In genomic region chr2:20198001-20198400, GRCh38 we compare ENCODE assay signal across 12 cellular contexts. TPM values are rescaled to one million over a fixed set of nuclear protein-coding genes. Genes with fewer than 3 reads are reported as not detected.
A peak's percentile ranks its signal among the peaks of the same experiment; 100 is the strongest.
DNase-seq lines count a peak whose midpoint lies in the region; ATAC-seq and TF ChIP-seq lines count a peak whose summit lies in the region.
"Had no signal": no experiment of that assay in that cellular context is flagged by ENCODE, and none has a peak within 500 bp of the region (broad histone marks: within the 10 kb centered on the region; RNA-seq: fewer than 3 reads in every experiment).

No MANE protein-coding gene starts in this region.

- H3K36me3 Mint-ChIP-seq in MCF 10A (ENCODE audit: insufficient read depth, unreplicated experiment) (peaks cover 22% of the 10 kb centered on the region), Caco-2 (ENCODE audit: insufficient read depth, unreplicated experiment) (peaks cover 11% of the 10 kb centered on the region)
- H3K36me3 Mint-ChIP-seq: activated naive CD4-positive, alpha-beta T cell treated with anti-CD3 and anti-CD28 coated beads, Interleukin-2, amount 50 U/mL, for 72 hours had no signal

- intact Hi-C loops in MCF 10A (cut with micrococcal nuclease): no loop called here
- intact Hi-C loops in mammary epithelial cell (cut with micrococcal nuclease): no loop called here
- intact Hi-C loops in left colon (cut with DNase I, micrococcal nuclease): no loop called here
- intact Hi-C loops in Caco-2 (cut with micrococcal nuclease; ENCODE audit: unreplicated experiment): no loop called here

- H3K4me3 Mint-ChIP-seq in MCF 10A (ENCODE audit: unreplicated experiment) (no peak overlapping the region), Caco-2 (ENCODE audit: unreplicated experiment) (no peak overlapping the region)
- H3K4me3 Mint-ChIP-seq: WTC11 had no signal

- H3K27ac Mint-ChIP-seq in MCF 10A (ENCODE audit: low read depth, unreplicated experiment) (no peak overlapping the region), Caco-2 (ENCODE audit: unreplicated experiment) (no peak overlapping the region)
- H3K27ac Mint-ChIP-seq: activated naive CD4-positive, alpha-beta T cell treated with anti-CD3 and anti-CD28 coated beads, Interleukin-2, amount 50 U/mL, for 72 hours; WTC11 had no signal

- BruUV-seq in MCF 10A (replicated peaks; lab: Mats Ljungman, UMichigan) (no TSS peak), mammary epithelial cell (replicated peaks; lab: Mats Ljungman, UMichigan) (no TSS peak), Caco-2 (replicated peaks; lab: Mats Ljungman, UMichigan) (no TSS peak)

- peaks cover 10% of the 10 kb centered on the region for H3K79me2 ChIP-seq in mammary epithelial cell (ENCODE audit: insufficient read depth, low read length)

- H3K27ac ChIP-seq in mammary epithelial cell (ENCODE audit: insufficient read depth, low read depth, low read length): no peak overlapping the region

- no peak overlapping the region for H2AFZ ChIP-seq in mammary epithelial cell (ENCODE audit: low read depth, low read length)

- DNase-seq in MCF 10A (ENCODE audit: unreplicated experiment) (peak; percentile 15), mammary epithelial cell (no peak), NCI-H69 (lab: John Stamatoyannopoulos, UW) (peak; percentile 86), left colon (peak; percentile 85 to 96), ureter (ENCODE audit: low spot score) (peak; percentile 84), Caco-2 (no peak), GM19240 (ENCODE audit: insufficient read length, low spot score) (no peak)
- DNase-seq: ACHN, caudate nucleus had no signal

- no peak for TF ChIP-seq CTCF in MCF 10A (IDR thresholded peaks at IDR 0.05; ENCODE audit: unreplicated experiment)
- TF ChIP-seq CTCF in mammary epithelial cell (conservative IDR thresholded peaks at IDR 0.05 in 1 of 2, IDR thresholded peaks at IDR 0.05 in 1 of 2; ENCODE audit: extremely low read depth in 1 of 2, insufficient read depth in 1 of 2, low read depth in 1 of 2, low read length in 2 of 2): no peak
- no peak for TF ChIP-seq CTCF in Caco-2 (IDR thresholded peaks at IDR 0.05; ENCODE audit: insufficient read depth in 1 of 2, low read depth in 1 of 2, low read length in 1 of 2, severe bottlenecking in 1 of 2, unreplicated experiment in 1 of 2)

- no peaks in the 10 kb centered on the region for H3K4me1 ChIP-seq in mammary epithelial cell (ENCODE audit: insufficient read depth, low read length)
- H3K4me1 ChIP-seq in Caco-2: peaks cover 16% of the 10 kb centered on the region

- H4K20me1 ChIP-seq in mammary epithelial cell (ENCODE audit: insufficient read depth, low read length): no peaks in the 10 kb centered on the region

- H3K36me3 ChIP-seq in mammary epithelial cell (ENCODE audit: insufficient read depth, low read length) (peaks cover 22% of the 10 kb centered on the region), Caco-2 (ENCODE audit: control insufficient read depth, insufficient read depth, low read length) (peaks cover 1% of the 10 kb centered on the region; the same call in 1 of the 2 replicates)

- ATAC-seq in left colon (peak; percentile 67), HG02623 (IDR thresholded peaks at IDR 0.05; ENCODE audit: unreplicated experiment) (no peak)
- ATAC-seq: activated naive CD4-positive, alpha-beta T cell treated with anti-CD3 and anti-CD28 coated beads, Interleukin-2, amount 50 U/mL, for 72 hours had no signal

- no peaks in the 10 kb centered on the region for H3K9me3 ChIP-seq in mammary epithelial cell (replicated peaks; ENCODE audit: insufficient read depth, low read length)
- no peaks in the 10 kb centered on the region for H3K9me3 ChIP-seq in Caco-2

- H3K4me1 Mint-ChIP-seq in MCF 10A (ENCODE audit: insufficient read depth, unreplicated experiment) (peaks cover 16% of the 10 kb centered on the region), Caco-2 (ENCODE audit: low read depth, unreplicated experiment) (peaks cover 21% of the 10 kb centered on the region)

- no peak overlapping the region for H3K4me2 ChIP-seq in mammary epithelial cell (ENCODE audit: insufficient read depth, low read depth, low read length)

- no peaks in the 10 kb centered on the region for H3K27me3 ChIP-seq in mammary epithelial cell (ENCODE audit: insufficient read depth, low read length)
- no peaks in the 10 kb centered on the region for H3K27me3 ChIP-seq in Caco-2 (replicated peaks; ENCODE audit: control insufficient read depth, insufficient read depth, low read length)

- CTCF ChIA-PET in MCF 10A (lab: Yijun Ruan, JAX) (interaction anchor here (0.8 to 1.8 kb wide), 5 partner anchors 14 to 109 kb away, joined by 3 to 4 read pairs (median 4); no protein-coding TSS in a partner anchor), mammary epithelial cell (lab: Charles Lee; ENCODE audit: low non-redundant PET) (no interaction called here), Caco-2 (lab: Charles Lee) (no interaction called here)

- no peak overlapping the region for H3K4me3 ChIP-seq in mammary epithelial cell (replicated peaks in 1 of 3; ENCODE audit: insufficient read depth in 1 of 3, low read depth in 2 of 3, low read length in 3 of 3)
- H3K4me3 ChIP-seq in Caco-2 (ENCODE audit: low read depth, low read length): no peak overlapping the region

- dilution Hi-C loops in mammary epithelial cell (cut with HindIII; ENCODE audit: low sequenced_read_pairs): no loop called here

- WGBS in mammary epithelial cell (ENCODE audit: low coverage, missing lambda C conversion rate): 94% methylated on average over 7 of the region's 9 CpGs

- H3K9me3 Mint-ChIP-seq in MCF 10A (ENCODE audit: unreplicated experiment) (no peaks in the 10 kb centered on the region), Caco-2 (ENCODE audit: unreplicated experiment) (no peaks in the 10 kb centered on the region)
- H3K9me3 Mint-ChIP-seq: activated naive CD4-positive, alpha-beta T cell treated with anti-CD3 and anti-CD28 coated beads, Interleukin-2, amount 50 U/mL, for 72 hours; WTC11 had no signal

- in situ Hi-C loops in mammary epithelial cell (cut with MboI; ENCODE audit: low sequenced_read_pairs in 2 of 2): no loop called here

- no peaks in the 10 kb centered on the region for H3K27me3 Mint-ChIP-seq in MCF 10A (ENCODE audit: insufficient read depth, unreplicated experiment)
- H3K27me3 Mint-ChIP-seq in Caco-2 (ENCODE audit: insufficient read depth, unreplicated experiment): no peaks in the 10 kb centered on the region

- POLR2A ChIA-PET in MCF 10A (lab: Yijun Ruan, JAX) (no interaction called here), Caco-2 (lab: Charles Lee) (no interaction called here)

- no peak overlapping the region for H3K9ac ChIP-seq in mammary epithelial cell (ENCODE audit: insufficient read depth, low read length)

RNA-seq across cellular contexts. Expression of gene SDC1, which starts 26.9 kb away (rescaled TPM):
- total RNA-seq in MCF 10A (2022) (214 and 232 TPM in 2 replicates), mammary epithelial cell (1,000 to 10,000 TPM in 1 of 2 donors, 100 to 1,000 TPM in 1; 574 to 1,408 TPM), left colon (100 to 1,000 TPM; 159 to 184 TPM), ureter (480 TPM), Caco-2 (2022) (23.5 and 24.3 TPM in 2 replicates)
- polyA plus RNA-seq in mammary epithelial cell: 1,215 TPM
- polyA minus RNA-seq in mammary epithelial cell: 602 TPM

Comparison
In these comparisons a context has a peak if more than half of its experiments do, and no peak if none do; other contexts are left out.
1. DNase-seq: peak in MCF 10A (single experiment), NCI-H69 (single experiment), left colon (2 of 2) and ureter (single experiment); none in mammary epithelial cell (single experiment), Caco-2 (0 of 2) and GM19240 (single experiment).